ENCODE assay signal across 8 cellular contexts in genomic region chr18:74994502-74995403, GRCh38.
DNase-seq lines count a peak whose midpoint lies in the region; ATAC-seq and TF ChIP-seq lines count a peak whose summit lies in the region.

No MANE protein-coding gene starts in this region.

- TF ChIP-seq CTCF in A673 (conservative IDR thresholded peaks at IDR 0.05; ENCODE audit: low read depth, low read length) (no peak), PC-9 (conservative IDR thresholded peaks at IDR 0.05) (no peak)

- no peak overlapping the region for H2AFZ ChIP-seq in PC-9

- no peaks in the 10 kb centered on the region for H3K79me2 ChIP-seq in PC-9 (ENCODE audit: low read depth)

- H3K4me3 ChIP-seq in A673 (ENCODE audit: low read depth, low read length, poor library complexity, severe bottlenecking): peak overlapping the region; percentile 18
- no peak overlapping the region for H3K4me3 ChIP-seq in PC-9

- peak overlapping the region; percentile 69 to 84 for H3K4me3 Mint-ChIP-seq in effector memory CD8-positive, alpha-beta T cell

- H4K20me1 ChIP-seq in PC-9 (ENCODE audit: insufficient read depth): no peaks in the 10 kb centered on the region

- H3K27me3 ChIP-seq in A673 (replicated peaks; ENCODE audit: insufficient read depth, low read depth, low read length, poor library complexity) (no peaks in the 10 kb centered on the region), PC-9 (ENCODE audit: insufficient read depth, low read depth) (no peaks in the 10 kb centered on the region)

- no peaks in the 10 kb centered on the region for H3K36me3 Mint-ChIP-seq in effector memory CD8-positive, alpha-beta T cell (ENCODE audit: insufficient read depth)

- no peaks in the 10 kb centered on the region for H3K27me3 Mint-ChIP-seq in effector memory CD8-positive, alpha-beta T cell

- H3K4me1 Mint-ChIP-seq in effector memory CD8-positive, alpha-beta T cell (ENCODE audit: low read depth in 2 of 2): peaks cover 50 to 71% of the 10 kb centered on the region in 2 donors

- peak; percentile 60 for ATAC-seq in GM18858 (IDR thresholded peaks at IDR 0.05; ENCODE audit: unreplicated experiment)
- peak; percentile 84 for ATAC-seq in HG02885 (IDR thresholded peaks at IDR 0.05; ENCODE audit: poor library complexity, unreplicated experiment)
- peak; percentile 84 for ATAC-seq in effector memory CD8-positive, alpha-beta T cell (replicated peaks)
- ATAC-seq in stimulated activated naive CD8-positive, alpha-beta T cell treated with anti-CD3 and anti-CD28 coated beads, Interleukin-15, Interleukin-2, amounts not matched to agents 100 U/mL and 50 U/mL, for 24 hours: peak; percentile 81

- peak; percentile 88 for DNase-seq in A673 (ENCODE audit: low spot score)
- peak; percentile 13 to 73 for DNase-seq in PC-9
- peak; percentile 9 to 27 (median 11) for DNase-seq in effector memory CD8-positive, alpha-beta T cell
- peak; percentile 15 for DNase-seq in stimulated activated naive CD8-positive, alpha-beta T cell treated with anti-CD3 and anti-CD28 coated beads, Interleukin-15, Interleukin-2, amounts not matched to agents 100 U/mL and 50 U/mL, for 24 hours
- no peak for DNase-seq in activated gamma-delta T cell treated with Interleukin-2 at 50 U/mL for 16 hours
- no peak for DNase-seq in occipital lobe (lab: John Stamatoyannopoulos, UW)

- CTCF ChIA-PET in A673 (lab: Charles Lee): no interaction called here
- CTCF ChIA-PET in PC-9 (lab: Charles Lee): no interaction called here

- H3K27ac ChIP-seq in A673 (ENCODE audit: low read depth, low read length, poor library complexity, severe bottlenecking): peak overlapping the region; percentile 87
- H3K27ac ChIP-seq in PC-9: no peak overlapping the region

- no peaks in the 10 kb centered on the region for H3K9me2 ChIP-seq in PC-9 (ENCODE audit: insufficient read depth)

- peak overlapping the region; percentile 87 to 93 for H3K27ac Mint-ChIP-seq in effector memory CD8-positive, alpha-beta T cell

- intact Hi-C loops in A673 (cut with micrococcal nuclease; ENCODE audit: unreplicated experiment): loop anchor here (5.0 kb wide), 1 partner anchor 213 kb away; the partner anchor contains the start of gene PTGR3
- intact Hi-C loops in PC-9 (cut with micrococcal nuclease; ENCODE audit: unreplicated experiment): no loop called here

- H3K4me2 ChIP-seq in PC-9: peak overlapping the region; percentile 34

- no peaks in the 10 kb centered on the region for H3K36me3 ChIP-seq in A673 (ENCODE audit: insufficient read depth, low read length, poor library complexity, severe bottlenecking)
- no peaks in the 10 kb centered on the region for H3K36me3 ChIP-seq in PC-9 (ENCODE audit: low read depth)

- no peaks in the 10 kb centered on the region for H3K9me3 Mint-ChIP-seq in effector memory CD8-positive, alpha-beta T cell

- peaks cover 68% of the 10 kb centered on the region for H3K4me1 ChIP-seq in A673 (ENCODE audit: insufficient read depth, low read length, poor library complexity, severe bottlenecking)
- peaks cover 11% of the 10 kb centered on the region for H3K4me1 ChIP-seq in PC-9 (replicated peaks; ENCODE audit: insufficient read depth)

- H3K9me3 ChIP-seq in A673 (ENCODE audit: low read depth, low read length, poor library complexity, severe bottlenecking): no peaks in the 10 kb centered on the region
- H3K9me3 ChIP-seq in PC-9 (ENCODE audit: insufficient read depth, low read depth): no peaks in the 10 kb centered on the region

- POLR2A ChIA-PET in A673 (lab: Charles Lee; ENCODE audit: low non-redundant PET): interaction anchor here (1.0 kb wide), 1 partner anchor 10 kb away, joined by 3 read pairs; no protein-coding TSS in a partner anchor
- POLR2A ChIA-PET in PC-9 (lab: Charles Lee; ENCODE audit: unreplicated experiment): no interaction called here

- BruUV-seq in A673 (replicated peaks; lab: Mats Ljungman, UMichigan) (no TSS peak), PC-9 (replicated peaks; lab: Mats Ljungman, UMichigan) (no TSS peak)

- no peaks in the 10 kb centered on the region for H3F3A ChIP-seq in PC-9 (ENCODE audit: insufficient read depth, low read depth)

Comparison
In these comparisons a context has a peak if more than half of its experiments do, and no peak if none do; other contexts are left out.
1. DNase-seq: peak in A673 (single experiment), PC-9 (2 of 2), effector memory CD8-positive, alpha-beta T cell (3 of 3) and stimulated activated naive CD8-positive, alpha-beta T cell treated with anti-CD3 and anti-CD28 coated beads, Interleukin-15, Interleukin-2, amounts not matched to agents 100 U/mL and 50 U/mL, for 24 hours (single experiment); none in activated gamma-delta T cell treated with Interleukin-2 at 50 U/mL for 16 hours (single experiment) and occipital lobe (single experiment).
2. Peak in every context shown above with its lines, with median percentiles within 50 percentile points of each other: ATAC-seq.